Comparison of ENCODE assay signal across 11 cellular contexts in genomic region chr2:158936978-158937377, GRCh38. TPM values are rescaled to one million over a fixed set of nuclear protein-coding genes. Genes with fewer than 3 reads are reported as not detected.
DNase-seq lines count a peak whose midpoint lies in the region; ATAC-seq and TF ChIP-seq lines count a peak whose summit lies in the region.
"Had no signal": no experiment of that assay in that cellular context is flagged by ENCODE, and none has a peak within 500 bp of the region (broad histone marks: within the 10 kb centered on the region; RNA-seq: fewer than 3 reads in every experiment).

No MANE protein-coding gene starts in this region.

- peaks cover 7% of the 10 kb centered on the region for H3K9me3 Mint-ChIP-seq in WTC11
- H3K9me3 Mint-ChIP-seq: activated CD4-positive, alpha-beta memory T cell treated with anti-CD3 and anti-CD28 coated beads, Interleukin-2, amount 10 ng/mL, durations not matched to agents 7 days and 5 days had no signal

- in situ Hi-C loops in brain microvascular endothelial cell (cut with HindIII; ENCODE audit: low pct_ligation_motif_present, low sequenced_read_pairs): no loop called here

- peaks cover 11% of the 10 kb centered on the region for H3K27me3 Mint-ChIP-seq in WTC11 (ENCODE audit: low read depth)

- peak; percentile 20 for DNase-seq in DMS153 (lab: John Stamatoyannopoulos, UW)
- DNase-seq in DMS153 treated with DMSO at 0.1 percent for 48 hours (lab: John Stamatoyannopoulos, UW; ENCODE audit: unreplicated experiment): no peak
- DNase-seq in brain microvascular endothelial cell: peak; percentile 81
- no peak for DNase-seq in right cardiac atrium
- peak in 1 of 2 donors; percentile 64 for DNase-seq in upper lobe of left lung
- no peak for DNase-seq in SIG-M5 treated with dmso at 0.1 percent for 504 hours (lab: John Stamatoyannopoulos, UW; ENCODE audit: unreplicated experiment)
- DNase-seq in NCI-H2227 (lab: John Stamatoyannopoulos, UW; ENCODE audit: unreplicated experiment): no peak
- no peak for DNase-seq in WTC11 (ENCODE audit: low spot score)
- DNase-seq: activated CD4-positive, alpha-beta memory T cell treated with anti-CD3 and anti-CD28 coated beads, Interleukin-2, amount 10 ng/mL, durations not matched to agents 7 days and 5 days had no signal

- peaks cover 15% of the 10 kb centered on the region for H3K4me1 Mint-ChIP-seq in WTC11
- H3K4me1 Mint-ChIP-seq: activated CD4-positive, alpha-beta memory T cell treated with anti-CD3 and anti-CD28 coated beads, Interleukin-2, amount 10 ng/mL, durations not matched to agents 7 days and 5 days had no signal

- H3K27me3 ChIP-seq in brain microvascular endothelial cell (replicated peaks): no peaks in the 10 kb centered on the region
- H3K27me3 ChIP-seq in right cardiac atrium (ENCODE audit: control insufficient read depth, insufficient read depth): no peaks in the 10 kb centered on the region
- H3K27me3 ChIP-seq in upper lobe of left lung: no peaks in the 10 kb centered on the region

- CTCF ChIA-PET in WTC11 (lab: Charles Lee): no interaction called here

- H3K9me3 ChIP-seq in right cardiac atrium (ENCODE audit: control insufficient read depth, low read length) (no peaks in the 10 kb centered on the region), upper lobe of left lung (no peaks in the 10 kb centered on the region)

- no peak for TF ChIP-seq POLR2A in upper lobe of left lung (IDR thresholded peaks at IDR 0.05)

- H3K27ac Mint-ChIP-seq in WTC11: no peak overlapping the region
- H3K27ac Mint-ChIP-seq: activated CD4-positive, alpha-beta memory T cell treated with anti-CD3 and anti-CD28 coated beads, Interleukin-2, amount 10 ng/mL, durations not matched to agents 7 days and 5 days had no signal

- H3K36me3 Mint-ChIP-seq in WTC11: no peaks in the 10 kb centered on the region

- H3K4me3 ChIP-seq in brain microvascular endothelial cell (ENCODE audit: low read depth, low read length) (no peak overlapping the region), right cardiac atrium (ENCODE audit: low read length) (no peak overlapping the region), upper lobe of left lung (no peak overlapping the region)

- peaks cover 1% of the 10 kb centered on the region for H3K4me1 ChIP-seq in right cardiac atrium (ENCODE audit: control insufficient read depth, insufficient read depth, low read length)
- peaks cover 0 to 14% (median 3%) of the 10 kb centered on the region in 4 donors for H3K4me1 ChIP-seq in upper lobe of left lung

- H3K36me3 ChIP-seq in brain microvascular endothelial cell (replicated peaks): no peaks in the 10 kb centered on the region
- H3K36me3 ChIP-seq in upper lobe of left lung: no peaks in the 10 kb centered on the region

- TF ChIP-seq CTCF in brain microvascular endothelial cell (IDR thresholded peaks at IDR 0.05; ENCODE audit: low read depth, low read length, missing control alignments) (no peak), upper lobe of left lung (IDR thresholded peaks at IDR 0.05) (no peak), WTC11 (IDR thresholded peaks at IDR 0.05) (no peak)

- ATAC-seq in right cardiac atrium: peak; percentile 48 to 91
- ATAC-seq in upper lobe of left lung (ENCODE audit: low FRiP score in 2 of 2): peak; percentile 57 to 83
- ATAC-seq in WTC11: no peak
- ATAC-seq: Panc1 had no signal

- POLR2A ChIA-PET in WTC11 (lab: Charles Lee): no interaction called here

- intact Hi-C loops in right cardiac atrium (cut with DNase I): no loop called here

- 55% methylated on average over 2 of the region's 2 CpGs for WGBS in right cardiac atrium
- 39% methylated on average over 2 of the region's 2 CpGs for WGBS in upper lobe of left lung, 2 donors

- peak in 2 of 4 donors; percentile 91 to 99 for TF ChIP-seq EP300 in upper lobe of left lung (IDR thresholded peaks at IDR 0.05)

- no peak overlapping the region for H3K4me3 Mint-ChIP-seq in WTC11
- H3K4me3 Mint-ChIP-seq: activated CD4-positive, alpha-beta memory T cell treated with anti-CD3 and anti-CD28 coated beads, Interleukin-2, amount 10 ng/mL, durations not matched to agents 7 days and 5 days had no signal

- H3K27ac ChIP-seq in brain microvascular endothelial cell (no peak overlapping the region), right cardiac atrium (ENCODE audit: low read length) (peak overlapping the region; percentile 64), upper lobe of left lung (peak overlapping the region in 3 of 4 donors; percentile 10 to 71 (median 56))
- H3K27ac ChIP-seq: 22Rv1 had no signal

TF ChIP-seq in WTC11, 78 proteins besides CTCF, POLR2A, EP300 and RAD21 (continues in another document):
- TF ChIP-seq SMAD4 (CRISPR knock-in tag; IDR thresholded peaks at IDR 0.05) (no peak), NR1H2 (CRISPR knock-in tag; IDR thresholded peaks at IDR 0.05) (no peak), NR3C1 (CRISPR knock-in tag; conservative IDR thresholded peaks at IDR 0.05; ENCODE audit: low read depth) (no peak), MLX (CRISPR knock-in tag; IDR thresholded peaks at IDR 0.05) (no peak), ZMAT4 (CRISPR knock-in tag; IDR thresholded peaks at IDR 0.05) (no peak), CBFB (CRISPR knock-in tag; IDR thresholded peaks at IDR 0.05; ENCODE audit: low read depth) (no peak), ZBTB21 (CRISPR knock-in tag; IDR thresholded peaks at IDR 0.05; ENCODE audit: borderline replicate concordance) (no peak)
- TF ChIP-seq, protein P1, sequence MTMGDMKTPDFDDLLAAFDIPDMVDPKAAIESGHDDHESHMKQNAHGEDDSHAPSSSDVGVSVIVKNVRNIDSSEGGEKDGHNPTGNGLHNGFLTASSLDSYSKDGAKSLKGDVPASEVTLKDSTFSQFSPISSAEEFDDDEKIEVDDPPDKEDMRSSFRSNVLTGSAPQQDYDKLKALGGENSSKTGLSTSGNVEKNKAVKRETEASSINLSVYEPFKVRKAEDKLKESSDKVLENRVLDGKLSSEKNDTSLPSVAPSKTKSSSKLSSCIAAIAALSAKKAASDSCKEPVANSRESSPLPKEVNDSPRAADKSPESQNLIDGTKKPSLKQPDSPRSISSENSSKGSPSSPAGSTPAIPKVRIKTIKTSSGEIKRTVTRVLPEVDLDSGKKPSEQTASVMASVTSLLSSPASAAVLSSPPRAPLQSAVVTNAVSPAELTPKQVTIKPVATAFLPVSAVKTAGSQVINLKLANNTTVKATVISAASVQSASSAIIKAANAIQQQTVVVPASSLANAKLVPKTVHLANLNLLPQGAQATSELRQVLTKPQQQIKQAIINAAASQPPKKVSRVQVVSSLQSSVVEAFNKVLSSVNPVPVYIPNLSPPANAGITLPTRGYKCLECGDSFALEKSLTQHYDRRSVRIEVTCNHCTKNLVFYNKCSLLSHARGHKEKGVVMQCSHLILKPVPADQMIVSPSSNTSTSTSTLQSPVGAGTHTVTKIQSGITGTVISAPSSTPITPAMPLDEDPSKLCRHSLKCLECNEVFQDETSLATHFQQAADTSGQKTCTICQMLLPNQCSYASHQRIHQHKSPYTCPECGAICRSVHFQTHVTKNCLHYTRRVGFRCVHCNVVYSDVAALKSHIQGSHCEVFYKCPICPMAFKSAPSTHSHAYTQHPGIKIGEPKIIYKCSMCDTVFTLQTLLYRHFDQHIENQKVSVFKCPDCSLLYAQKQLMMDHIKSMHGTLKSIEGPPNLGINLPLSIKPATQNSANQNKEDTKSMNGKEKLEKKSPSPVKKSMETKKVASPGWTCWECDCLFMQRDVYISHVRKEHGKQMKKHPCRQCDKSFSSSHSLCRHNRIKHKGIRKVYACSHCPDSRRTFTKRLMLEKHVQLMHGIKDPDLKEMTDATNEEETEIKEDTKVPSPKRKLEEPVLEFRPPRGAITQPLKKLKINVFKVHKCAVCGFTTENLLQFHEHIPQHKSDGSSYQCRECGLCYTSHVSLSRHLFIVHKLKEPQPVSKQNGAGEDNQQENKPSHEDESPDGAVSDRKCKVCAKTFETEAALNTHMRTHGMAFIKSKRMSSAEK (CRISPR knock-in tag; IDR thresholded peaks at IDR 0.05; ENCODE audit: borderline replicate concordance): no peak
- TF ChIP-seq, protein P2, sequence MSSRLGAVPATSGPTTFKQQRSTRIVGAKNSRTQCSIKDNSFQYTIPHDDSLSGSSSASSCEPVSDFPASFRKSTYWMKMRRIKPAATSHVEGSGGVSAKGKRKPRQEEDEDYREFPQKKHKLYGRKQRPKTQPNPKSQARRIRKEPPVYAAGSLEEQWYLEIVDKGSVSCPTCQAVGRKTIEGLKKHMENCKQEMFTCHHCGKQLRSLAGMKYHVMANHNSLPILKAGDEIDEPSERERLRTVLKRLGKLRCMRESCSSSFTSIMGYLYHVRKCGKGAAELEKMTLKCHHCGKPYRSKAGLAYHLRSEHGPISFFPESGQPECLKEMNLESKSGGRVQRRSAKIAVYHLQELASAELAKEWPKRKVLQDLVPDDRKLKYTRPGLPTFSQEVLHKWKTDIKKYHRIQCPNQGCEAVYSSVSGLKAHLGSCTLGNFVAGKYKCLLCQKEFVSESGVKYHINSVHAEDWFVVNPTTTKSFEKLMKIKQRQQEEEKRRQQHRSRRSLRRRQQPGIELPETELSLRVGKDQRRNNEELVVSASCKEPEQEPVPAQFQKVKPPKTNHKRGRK (CRISPR knock-in tag; IDR thresholded peaks at IDR 0.05; ENCODE audit: borderline replicate concordance): no peak
- TF ChIP-seq, protein P3, sequence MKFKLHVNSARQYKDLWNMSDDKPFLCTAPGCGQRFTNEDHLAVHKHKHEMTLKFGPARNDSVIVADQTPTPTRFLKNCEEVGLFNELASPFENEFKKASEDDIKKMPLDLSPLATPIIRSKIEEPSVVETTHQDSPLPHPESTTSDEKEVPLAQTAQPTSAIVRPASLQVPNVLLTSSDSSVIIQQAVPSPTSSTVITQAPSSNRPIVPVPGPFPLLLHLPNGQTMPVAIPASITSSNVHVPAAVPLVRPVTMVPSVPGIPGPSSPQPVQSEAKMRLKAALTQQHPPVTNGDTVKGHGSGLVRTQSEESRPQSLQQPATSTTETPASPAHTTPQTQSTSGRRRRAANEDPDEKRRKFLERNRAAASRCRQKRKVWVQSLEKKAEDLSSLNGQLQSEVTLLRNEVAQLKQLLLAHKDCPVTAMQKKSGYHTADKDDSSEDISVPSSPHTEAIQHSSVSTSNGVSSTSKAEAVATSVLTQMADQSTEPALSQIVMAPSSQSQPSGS (CRISPR knock-in tag; IDR thresholded peaks at IDR 0.05; ENCODE audit: borderline replicate concordance, low read depth): no peak

RNA-seq across cellular contexts. Expression of gene TANC1, which starts 31.5 kb away (rescaled TPM):
- 10 to 100 TPM; 44.2 to 75.8 (median 51.1) TPM for total RNA-seq in right cardiac atrium
- 22.8 TPM for polyA plus RNA-seq in right cardiac atrium
- total RNA-seq in upper lobe of left lung: 100 to 1,000 TPM in 1 of 6 donors, 10 to 100 TPM in 5; 41.6 to 101 (median 75.5) TPM
- total RNA-seq in WTC11 (2021): 8.5 to 11.6 TPM (median 8.7 TPM) in 3 replicates

Comparison
In these comparisons a context has a peak if more than half of its experiments do, and no peak if none do; other contexts are left out.
1. DNase-seq: peak in DMS153 (single experiment) and brain microvascular endothelial cell (single experiment); none in DMS153 treated with DMSO at 0.1 percent for 48 hours (single experiment), right cardiac atrium (0 of 3), SIG-M5 treated with dmso at 0.1 percent for 504 hours (single experiment), NCI-H2227 (single experiment) and WTC11 (single experiment).